ENCODE assay signal across 8 cellular contexts in the genomic region with DNA sequence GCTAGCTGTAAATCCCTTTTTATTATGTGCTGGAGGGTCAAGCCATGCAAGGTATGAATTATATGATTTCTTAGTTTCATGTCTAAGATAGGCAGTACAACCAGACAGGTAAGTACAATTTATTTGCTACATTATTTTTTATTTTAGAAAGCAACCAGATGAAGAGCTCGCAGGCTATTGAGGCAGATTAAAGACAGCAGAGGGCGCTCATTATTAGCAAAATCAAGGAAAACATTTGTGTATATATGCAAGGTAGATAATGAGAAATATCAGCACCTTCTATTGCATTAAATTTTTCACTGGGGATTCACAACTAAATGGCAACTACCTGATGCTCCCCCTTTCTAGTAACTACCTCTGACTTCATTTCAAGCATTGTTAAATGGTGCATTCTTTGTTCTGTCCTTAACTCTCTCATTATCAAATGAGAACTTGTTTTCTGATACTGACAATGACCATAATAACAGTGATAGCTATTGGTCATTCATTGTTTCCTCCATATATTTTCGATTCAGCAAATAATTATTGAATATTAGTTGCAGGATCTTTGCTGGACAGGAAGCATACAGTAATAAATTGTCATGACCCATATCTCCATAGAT. TPM values are rescaled to one million over a fixed set of nuclear protein-coding genes. Genes with fewer than 3 reads are reported as not detected.
DNase-seq lines count a peak whose midpoint lies in the region; ATAC-seq and TF ChIP-seq lines count a peak whose summit lies in the region.

No MANE protein-coding gene starts in this region.

- 8% methylated on average over 3 of the region's 3 CpGs for WGBS in suprapubic skin

- H3K27me3 ChIP-seq in Peyer's patch (no peaks in the 10 kb centered on the region), suprapubic skin (no peaks in the 10 kb centered on the region)

- H3K36me3 ChIP-seq in Peyer's patch (no peaks in the 10 kb centered on the region), suprapubic skin (no peaks in the 10 kb centered on the region)

- H3K4me1 Mint-ChIP-seq in activated T-cell treated with anti-CD3 and anti-CD28 coated beads, Interleukin-2, amount 50 U/mL, for 72 hours (ENCODE audit: low read depth): no peaks in the 10 kb centered on the region

- H3K27me3 Mint-ChIP-seq in activated T-cell treated with anti-CD3 and anti-CD28 coated beads, Interleukin-2, amount 50 U/mL, for 72 hours (ENCODE audit: low read depth): peaks cover 6% of the 10 kb centered on the region

- H3K27ac ChIP-seq in Peyer's patch (no peak overlapping the region), suprapubic skin (no peak overlapping the region)

- no peaks in the 10 kb centered on the region for H3K9me3 Mint-ChIP-seq in activated T-cell treated with anti-CD3 and anti-CD28 coated beads, Interleukin-2, amount 50 U/mL, for 72 hours

- TF ChIP-seq POLR2A in Peyer's patch (IDR thresholded peaks at IDR 0.05) (no peak), suprapubic skin (IDR thresholded peaks at IDR 0.05) (no peak), GM18505 (IDR thresholded peaks at IDR 0.05; ENCODE audit: borderline replicate concordance, extremely low read depth, insufficient read depth, insufficient read length) (no peak)

- no peak for TF ChIP-seq EP300 in suprapubic skin (IDR thresholded peaks at IDR 0.05)

- TF ChIP-seq CTCF in AG10803 (conservative IDR thresholded peaks at IDR 0.05; ENCODE audit: low read length) (peak; percentile 45), Peyer's patch (IDR thresholded peaks at IDR 0.05) (peak in 4 of 6 experiments; percentile 17 to 42 (median 40)), fibroblast of pulmonary artery (IDR thresholded peaks at IDR 0.05; ENCODE audit: low read length, missing control alignments) (peak; percentile 65), suprapubic skin (IDR thresholded peaks at IDR 0.05) (peak; percentile 21 to 37)

- no peaks in the 10 kb centered on the region for H3K36me3 Mint-ChIP-seq in activated T-cell treated with anti-CD3 and anti-CD28 coated beads, Interleukin-2, amount 50 U/mL, for 72 hours (ENCODE audit: insufficient read depth in 2 of 2)

- ATAC-seq in GM18505 (IDR thresholded peaks at IDR 0.05; ENCODE audit: unreplicated experiment): no peak
- ATAC-seq in activated T-cell treated with anti-CD3 and anti-CD28 coated beads, Interleukin-2, amount 50 U/mL, for 72 hours (replicated peaks in 1 of 2): no peak

- H3K9me3 ChIP-seq in Peyer's patch (no peaks in the 10 kb centered on the region), suprapubic skin (no peaks in the 10 kb centered on the region)

- DNase-seq in AG10803 (ENCODE audit: low read depth) (peak; percentile 16), HT-29 (ENCODE audit: low spot score) (peak; percentile 68), Peyer's patch (no peak), fibroblast of pulmonary artery (ENCODE audit: low read depth) (peak; percentile 63), suprapubic skin (ENCODE audit: low spot score in 2 of 2) (no peak)
- DNase-seq in stimulated activated CD4-positive, alpha-beta T cell treated with anti-CD3 and anti-CD28 coated beads, Interleukin-2, amount 100 ng/mL, for 24 hours: no peak
- no peak for DNase-seq in activated T-cell treated with anti-CD3 and anti-CD28 coated beads, Interleukin-2, amount 50 U/mL, for 72 hours

- H3K4me3 ChIP-seq in AG10803 (ENCODE audit: low read length): no peak overlapping the region
- no peak overlapping the region for H3K4me3 ChIP-seq in Peyer's patch
- H3K4me3 ChIP-seq in fibroblast of pulmonary artery (replicated peaks; ENCODE audit: low read depth, low read length): no peak overlapping the region
- H3K4me3 ChIP-seq in suprapubic skin: no peak overlapping the region

- H3K4me1 ChIP-seq in Peyer's patch (no peaks in the 10 kb centered on the region), suprapubic skin (peaks cover 16% of the 10 kb centered on the region)

- H3K4me3 Mint-ChIP-seq in activated T-cell treated with anti-CD3 and anti-CD28 coated beads, Interleukin-2, amount 50 U/mL, for 72 hours: no peak overlapping the region

- H3K27ac Mint-ChIP-seq in activated T-cell treated with anti-CD3 and anti-CD28 coated beads, Interleukin-2, amount 50 U/mL, for 72 hours: no peak overlapping the region

RNA-seq across cellular contexts. Expression of a gene that starts 8.6 kb away (rescaled TPM):
- total RNA-seq in HT-29 (2014; rRNA removed; shearing (Covaris generic)): not detected in 2 replicates
- not detected for total RNA-seq in Peyer's patch
- total RNA-seq in suprapubic skin: not detected
- not detected for total RNA-seq in activated T-cell treated with anti-CD3 and anti-CD28 coated beads, Interleukin-2, amount 50 U/mL, for 72 hours

RNA-seq across cellular contexts. Expression of a gene that starts 19.2 kb away (rescaled TPM):
- total RNA-seq in HT-29 (2014; rRNA removed; shearing (Covaris generic)): not detected in 2 replicates
- total RNA-seq in Peyer's patch (not detected), suprapubic skin (100 to 1,000 TPM in 2 of 4 donors, 10 to 100 TPM in 2; 28.2 to 130 (median 86.4) TPM)
- total RNA-seq in activated T-cell treated with anti-CD3 and anti-CD28 coated beads, Interleukin-2, amount 50 U/mL, for 72 hours: not detected

RNA-seq across cellular contexts. Expression of a gene that starts 55.7 kb away (rescaled TPM):
- 21.4 and 22.5 TPM in 2 replicates for total RNA-seq in HT-29 (2014; rRNA removed; shearing (Covaris generic))
- total RNA-seq in Peyer's patch: 100 to 1,000 TPM in 3 of 4 donors, 10 to 100 TPM in 1; 46.2 to 436 (median 154) TPM
- 10 to 100 TPM in 1 of 4 donors, 1 to 10 TPM in 1, not detected in 2; 2.5 to 64.5 TPM for total RNA-seq in suprapubic skin
- total RNA-seq in activated T-cell treated with anti-CD3 and anti-CD28 coated beads, Interleukin-2, amount 50 U/mL, for 72 hours: not detected

Comparison
In these comparisons a context has a peak if more than half of its experiments do, and no peak if none do; other contexts are left out.
1. DNase-seq: peak in AG10803 (single experiment), HT-29 (single experiment) and fibroblast of pulmonary artery (single experiment); none in Peyer's patch (0 of 3), suprapubic skin (0 of 2), stimulated activated CD4-positive, alpha-beta T cell treated with anti-CD3 and anti-CD28 coated beads, Interleukin-2, amount 100 ng/mL, for 24 hours (0 of 2) and activated T-cell treated with anti-CD3 and anti-CD28 coated beads, Interleukin-2, amount 50 U/mL, for 72 hours (0 of 2).
2. RNA of a gene that starts 19.2 kb away (total RNA-seq): 28.2 to 130 TPM in suprapubic skin; not detected in HT-29, not detected in Peyer's patch and not detected in activated T-cell treated with anti-CD3 and anti-CD28 coated beads, Interleukin-2, amount 50 U/mL, for 72 hours; every median in the first group is over 10 times any median in the second.
3. Peak in every context shown above with its lines, with median percentiles within 50 percentile points of each other: CTCF ChIP-seq.